In genomic region chr4:7734651-7735260, GRCh38 we compare ENCODE assay signal across 1 cellular context.
TF ChIP-seq lines count a peak whose summit lies in the region.

No MANE protein-coding gene starts in this region.

TF ChIP-seq in H1, 55 proteins besides CTCF, POLR2A, EP300 and RAD21:
- TF ChIP-seq KDM1A (IDR thresholded peaks at IDR 0.05; ENCODE audit: borderline replicate concordance, low read length): peak; percentile 47; the same call in 1 of the 2 replicates
- TF ChIP-seq NANOG (IDR thresholded peaks at IDR 0.05; ENCODE audit: insufficient read depth, low read depth, low read length, poor library complexity, severe bottlenecking): no peak
